8 cellular contexts compared by ENCODE assay signal in genomic region chr14:105249175-105250007, GRCh38. TPM values are rescaled to one million over a fixed set of nuclear protein-coding genes. Genes with fewer than 3 reads are reported as not detected.
DNase-seq lines count a peak whose midpoint lies in the region; ATAC-seq and TF ChIP-seq lines count a peak whose summit lies in the region.

No MANE protein-coding gene starts in this region.

- TF ChIP-seq CTCF in chondrocyte (IDR thresholded peaks at IDR 0.05) = no peak
- no peak for TF ChIP-seq CTCF in mesothelial cell of epicardium (IDR thresholded peaks at IDR 0.05; ENCODE audit: unreplicated experiment)

- H3K4me1 Mint-ChIP-seq in chondrocyte (ENCODE audit: low read depth) (peaks cover 35% of the 10 kb centered on the region), mesothelial cell of epicardium (peaks cover 26% of the 10 kb centered on the region)

- H3K36me3 Mint-ChIP-seq in chondrocyte (ENCODE audit: low read depth) (peaks cover 8% of the 10 kb centered on the region), mesothelial cell of epicardium (peaks cover 30% of the 10 kb centered on the region)

- H3K4me3 Mint-ChIP-seq in chondrocyte (ENCODE audit: unreplicated experiment) (peak overlapping the region; percentile 70), mesothelial cell of epicardium (peak overlapping the region; percentile 73)

- H3K27me3 Mint-ChIP-seq in chondrocyte (ENCODE audit: low read depth) (no peaks in the 10 kb centered on the region), mesothelial cell of epicardium (ENCODE audit: low read depth) (no peaks in the 10 kb centered on the region)

- H3K27ac Mint-ChIP-seq in chondrocyte (ENCODE audit: unreplicated experiment) (peak overlapping the region; percentile 76), mesothelial cell of epicardium (peak overlapping the region; percentile 88)

- ATAC-seq in GM19397 (IDR thresholded peaks at IDR 0.05; ENCODE audit: unreplicated experiment) (no peak), GM21717 (IDR thresholded peaks at IDR 0.05; ENCODE audit: unreplicated experiment) (no peak)

- peak; percentile 27 for DNase-seq in AG08395 (ENCODE audit: low spot score)
- DNase-seq in HuH-7.5 (ENCODE audit: low spot score) = peak; percentile 48
- DNase-seq in chondrocyte (ENCODE audit: low spot score) = no peak
- no peak for DNase-seq in mesothelial cell of epicardium (ENCODE audit: low spot score in 2 of 2, unreplicated experiment in 2 of 2)
- no peak for DNase-seq in DMS 273 treated with DMSO at 0.1 percent for 48 hours (lab: John Stamatoyannopoulos, UW)
- DNase-seq in NCI-H2227 (lab: John Stamatoyannopoulos, UW; ENCODE audit: unreplicated experiment) = no peak

- no peaks in the 10 kb centered on the region for H3K9me3 Mint-ChIP-seq in chondrocyte (ENCODE audit: low read depth)
- H3K9me3 Mint-ChIP-seq in mesothelial cell of epicardium = no peaks in the 10 kb centered on the region

RNA-seq across cellular contexts. Expression of gene BTBD6, which starts 1.1 kb away (rescaled TPM):
- 52.7 to 54.3 TPM (median 53.1 TPM) in 3 replicates for total RNA-seq in chondrocyte
- 38.4 to 41.2 TPM (median 39.8 TPM) in 3 replicates for total RNA-seq in mesothelial cell of epicardium

RNA-seq across cellular contexts. Expression of gene BRF1, which starts 51.4 kb away (rescaled TPM):
- total RNA-seq in chondrocyte = 26.1 to 31.0 TPM (median 26.2 TPM) in 3 replicates
- 72.8 to 78.6 TPM (median 75.0 TPM) in 3 replicates for total RNA-seq in mesothelial cell of epicardium

Comparison
In these comparisons a context has a peak if more than half of its experiments do, and no peak if none do; other contexts are left out.
1. DNase-seq: peak in AG08395 (single experiment) and HuH-7.5 (single experiment); none in chondrocyte (single experiment), mesothelial cell of epicardium (0 of 2), DMS 273 treated with DMSO at 0.1 percent for 48 hours (single experiment) and NCI-H2227 (single experiment).